In genomic region chr4:10730019-10730418, GRCh38 we compare ENCODE assay signal across 1 cellular context.
TF ChIP-seq lines count a peak whose summit lies in the region.

No MANE protein-coding gene starts in this region.

TF ChIP-seq in GM12878, 131 proteins besides CTCF, POLR2A, EP300 and RAD21 (continued from another document):
- TF ChIP-seq ZNF592 (IDR thresholded peaks at IDR 0.05) (no peak), TBL1XR1 (IDR thresholded peaks at IDR 0.05; ENCODE audit: low read depth, low read length) (no peak), BHLHE40 (IDR thresholded peaks at IDR 0.05; ENCODE audit: borderline replicate concordance in 1 of 2, low read depth in 2 of 2, low read length in 1 of 2) (peak; percentile 9 to 41; a peak in 2 of 4 replicates), ZNF384 (IDR thresholded peaks at IDR 0.05; ENCODE audit: borderline replicate concordance, low read depth, low read length) (no peak), SMAD5 (IDR thresholded peaks at IDR 0.05; ENCODE audit: low read depth) (no peak), YBX1 (IDR thresholded peaks at IDR 0.05) (no peak), JUND (IDR thresholded peaks at IDR 0.05; ENCODE audit: low read depth, low read length) (peak; percentile 61; the same call in 1 of the 2 replicates), POU2F2 (IDR thresholded peaks at IDR 0.05; ENCODE audit: borderline replicate concordance, low read depth, low read length) (0 out of 3 replicates have a peak, but pooled peaks have one; percentile 37), CHD2 (IDR thresholded peaks at IDR 0.05; ENCODE audit: borderline replicate concordance, low read depth, low read length) (0 out of 2 replicates have a peak, but pooled peaks have one; percentile 15), HDAC6 (IDR thresholded peaks at IDR 0.05; ENCODE audit: unreplicated experiment) (no peak), SUPT20H (IDR thresholded peaks at IDR 0.05; ENCODE audit: borderline replicate concordance, control insufficient read depth, low read depth, low read length) (no peak), IRF4 (IDR thresholded peaks at IDR 0.05; ENCODE audit: low read depth, low read length) (peak; percentile 66; the same call in 1 of the 2 replicates), ZNF622 (IDR thresholded peaks at IDR 0.05) (no peak), PAX5 (IDR thresholded peaks at IDR 0.05; ENCODE audit: borderline replicate concordance, low read depth, low read length) (peak; percentile 57; the same call in 1 of the 2 replicates), GATAD2B (conservative IDR thresholded peaks at IDR 0.05; ENCODE audit: low read depth) (peak; percentile 38; the same call in 1 of the 2 replicates), MXI1 (IDR thresholded peaks at IDR 0.05; ENCODE audit: low read depth, low read length) (0 out of 2 replicates have a peak, but pooled peaks have one; percentile 23), LARP7 (IDR thresholded peaks at IDR 0.05) (no peak), ZNF687 (IDR thresholded peaks at IDR 0.05) (peak; percentile 44; the same call in 1 of the 2 replicates), YY1 (IDR thresholded peaks at IDR 0.05; ENCODE audit: low read depth, low read length) (peak; percentile 42), IRF3 (IDR thresholded peaks at IDR 0.05) (no peak), BCL3 (IDR thresholded peaks at IDR 0.05; ENCODE audit: borderline replicate concordance, insufficient read depth, low read depth, low read length, poor library complexity, severe bottlenecking) (peak; percentile 59), HDGF (IDR thresholded peaks at IDR 0.05) (0 out of 2 replicates have a peak, but pooled peaks have one; percentile 15), BACH1 (IDR thresholded peaks at IDR 0.05; ENCODE audit: borderline replicate concordance) (peak; percentile 76)
